8 cellular contexts compared by ENCODE assay signal in genomic region chr16:29973384-29974246, GRCh38. TPM values are rescaled to one million over a fixed set of nuclear protein-coding genes. Genes with fewer than 3 reads are reported as not detected.
A peak's percentile ranks its signal among the peaks of the same experiment; 100 is the strongest.
DNase-seq lines count a peak whose midpoint lies in the region; ATAC-seq and TF ChIP-seq lines count a peak whose summit lies in the region.

TAOK2 (plus strand) TSS chr16:29973868; CDS start chr16:29977773, 3,905 bp downstream.

- 0 out of 2 replicates have a peak, but pooled peaks cover 9% of the 10 kb centered on the region for H3K4me1 ChIP-seq in Caco-2
- H3K4me1 ChIP-seq in effector memory CD4-positive, alpha-beta T cell (ENCODE audit: control insufficient read depth, insufficient read depth, low read length, poor library complexity, severe bottlenecking) = peaks cover 25% of the 10 kb centered on the region

- H3K9me3 ChIP-seq in Caco-2 = no peaks in the 10 kb centered on the region
- H3K9me3 ChIP-seq in effector memory CD4-positive, alpha-beta T cell (ENCODE audit: control insufficient read depth, low read length) = no peaks in the 10 kb centered on the region

- no peak for TF ChIP-seq CTCF in Caco-2 (IDR thresholded peaks at IDR 0.05; ENCODE audit: insufficient read depth in 1 of 2, low read depth in 1 of 2, low read length in 1 of 2, severe bottlenecking in 1 of 2, unreplicated experiment in 1 of 2)

- H3K4me3 ChIP-seq in Caco-2 (ENCODE audit: low read depth, low read length) = peak within 1 kb of the TSS; percentile 50
- H3K4me3 ChIP-seq in effector memory CD4-positive, alpha-beta T cell (ENCODE audit: insufficient read depth, low read depth, low read length, poor library complexity, severe bottlenecking) = peak within 1 kb of the TSS; percentile 100

- peak; percentile 84 for ATAC-seq in GM21381 (IDR thresholded peaks at IDR 0.05; ENCODE audit: unreplicated experiment)
- ATAC-seq in memory B cell (ENCODE audit: low read depth) = peak; percentile 97

- H3K36me3 ChIP-seq in Caco-2 (ENCODE audit: control insufficient read depth, insufficient read depth, low read length) = 0 out of 2 replicates have a peak, but pooled peaks cover 3% of the 10 kb centered on the region
- H3K36me3 ChIP-seq in effector memory CD4-positive, alpha-beta T cell (ENCODE audit: control insufficient read depth, insufficient read depth, low read length) = peaks cover 15% of the 10 kb centered on the region

- POLR2A ChIA-PET in Caco-2 (lab: Charles Lee) = interaction anchor here (0.6 to 1.5 kb wide), 16 partner anchors 11 to 295 kb away, joined by 3 to 18 read pairs (median 6); partner anchors contain the start of genes ALDOA, ASPHD1, HIRIP3 and KCTD13

- H3K4me3 Mint-ChIP-seq in Caco-2 (ENCODE audit: unreplicated experiment) (peak within 1 kb of the TSS; percentile 88), memory B cell (peak within 1 kb of the TSS; percentile 100)

- peaks cover 16% of the 10 kb centered on the region for H3K4me1 Mint-ChIP-seq in Caco-2 (ENCODE audit: low read depth, unreplicated experiment)
- H3K4me1 Mint-ChIP-seq in memory B cell = peaks cover 28% of the 10 kb centered on the region

- H3K36me3 Mint-ChIP-seq in Caco-2 (ENCODE audit: insufficient read depth, unreplicated experiment) = peaks cover 35% of the 10 kb centered on the region
- H3K36me3 Mint-ChIP-seq in memory B cell = peaks cover 10% of the 10 kb centered on the region

- DNase-seq in Caco-2 (peak; percentile 99), HUDEP-2 (lab: John Stamatoyannopoulos, UW; ENCODE audit: unreplicated experiment in 76 of 76) (peak in 75 of 76 experiments; percentile 67 to 99 (median 98)), NOMO-1 treated with dmso at 0.1 percent for 144 hours (lab: John Stamatoyannopoulos, UW; ENCODE audit: unreplicated experiment) (peak; percentile 99), memory B cell (ENCODE audit: low spot score in 2 of 2) (peak; percentile 91 to 95)
- DNase-seq in activated CD8-positive, alpha-beta memory T cell treated with anti-CD3 and anti-CD28 coated beads for 4 hours (ENCODE audit: low read depth in 2 of 2) = peak; percentile 90 to 92
- DNase-seq in effector memory CD4-positive, alpha-beta T cell = peak; percentile 89 to 91 (median 91)
- DNase-seq in stimulated activated CD8-positive, alpha-beta memory T cell treated with anti-CD3 and anti-CD28 coated beads, Interleukin-12 subunit alpha, Interleukin-12 subunit beta, amount 100 ng/mL, for 1 hour (ENCODE audit: low read depth) = peak; percentile 83

- H3K27ac Mint-ChIP-seq in Caco-2 (ENCODE audit: unreplicated experiment) = peak within 1 kb of the TSS; percentile 77
- H3K27ac Mint-ChIP-seq in memory B cell = peak within 1 kb of the TSS; percentile 97

- no TSS peak for BruUV-seq in Caco-2 (replicated peaks; lab: Mats Ljungman, UMichigan)

- no peaks in the 10 kb centered on the region for H3K9me3 Mint-ChIP-seq in Caco-2 (ENCODE audit: unreplicated experiment)
- H3K9me3 Mint-ChIP-seq in memory B cell = no peaks in the 10 kb centered on the region

- intact Hi-C loops in Caco-2 (cut with micrococcal nuclease; ENCODE audit: unreplicated experiment) = loop anchor here (1.0 to 10.0 kb wide), 2 partner anchors 47 to 109 kb away; partner anchors contain the start of genes CDIPT and KCTD13

- H3K27ac ChIP-seq in effector memory CD4-positive, alpha-beta T cell (ENCODE audit: insufficient read depth, low read length, poor library complexity, severe bottlenecking) = peak within 1 kb of the TSS; percentile 91

- H3K27me3 Mint-ChIP-seq in Caco-2 (ENCODE audit: insufficient read depth, unreplicated experiment) (no peaks in the 10 kb centered on the region), memory B cell (no peaks in the 10 kb centered on the region)

- H3K27me3 ChIP-seq in Caco-2 (replicated peaks; ENCODE audit: control insufficient read depth, insufficient read depth, low read length) = no peaks in the 10 kb centered on the region
- H3K27me3 ChIP-seq in effector memory CD4-positive, alpha-beta T cell (replicated peaks; ENCODE audit: control insufficient read depth, insufficient read depth, low read length, poor library complexity, severe bottlenecking) = no peaks in the 10 kb centered on the region

- CTCF ChIA-PET in Caco-2 (lab: Charles Lee) = interaction anchor here (0.6 to 1.5 kb wide), 19 partner anchors 12 to 478 kb away, joined by 3 to 13 read pairs (median 4); partner anchors contain the start of genes ASPHD1, HIRIP3, KCTD13 and PAGR1

RNA-seq across cellular contexts. Expression of gene TAOK2, which starts in this region (rescaled TPM):
- 45.8 and 47.1 TPM in 2 replicates for total RNA-seq in Caco-2 (2022)

Comparison
In these comparisons a context has a peak if more than half of its experiments do, and no peak if none do; other contexts are left out.
1. Peak in every context shown above with its lines: DNase-seq, ATAC-seq, H3K4me3 ChIP-seq and H3K27ac ChIP-seq.